17 cellular contexts compared by ENCODE assay signal in genomic region chrX:2348225-2348624, GRCh38.
DNase-seq lines count a peak whose midpoint lies in the region; ATAC-seq and TF ChIP-seq lines count a peak whose summit lies in the region.
"Had no signal": no experiment of that assay in that cellular context is flagged by ENCODE, and none has a peak within 500 bp of the region (broad histone marks: within the 10 kb centered on the region; RNA-seq: fewer than 3 reads in every experiment).

No MANE protein-coding gene starts in this region.

- no peaks in the 10 kb centered on the region for H3K79me2 ChIP-seq in H9 (ENCODE audit: insufficient read depth, low read length)
- H3K79me2 ChIP-seq in neural progenitor cell (ENCODE audit: low read depth): peaks cover 5% of the 10 kb centered on the region

- H3F3A ChIP-seq in neural progenitor cell (ENCODE audit: low read depth): peaks cover 12% of the 10 kb centered on the region

- H3K56ac ChIP-seq in H9 (ENCODE audit: insufficient read length, low read depth, low read length): no peak overlapping the region

- DNase-seq in right atrium auricular region (ENCODE audit: low spot score) (no peak), heart left ventricle (no peak), H9 (no peak), neural progenitor cell (ENCODE audit: low spot score) (peak; percentile 77), dedifferentiated amniotic fluid mesenchymal stem cell (ENCODE audit: extremely low spot score) (no peak), SIG-M5 (lab: John Stamatoyannopoulos, UW) (no peak)
- no peak for DNase-seq in effector CD4-positive, alpha-beta T cell
- DNase-seq: 8988T; C1 segment of cervical spinal cord; CD4-positive, alpha-beta memory T cell; COR-L47; DMS153; DND-41; GOT3; HCEC 1CT had no signal

- peaks cover 7% of the 10 kb centered on the region in 2 experiments; a peak in 3 of 4 replicates for H3K4me1 Mint-ChIP-seq in H9
- H3K4me1 Mint-ChIP-seq in neural progenitor cell: peaks cover 19% of the 10 kb centered on the region

- H3K9me3 ChIP-seq in right atrium auricular region (no peaks in the 10 kb centered on the region), heart left ventricle (peaks cover 0 to 7% (median 0%) of the 10 kb centered on the region in 12 donors), H9 (ENCODE audit: control insufficient read depth, low read depth, low read length) (no peaks in the 10 kb centered on the region), ectodermal cell (ENCODE audit: control insufficient read depth, low read length) (no peaks in the 10 kb centered on the region), neural progenitor cell (ENCODE audit: low read depth) (no peaks in the 10 kb centered on the region)
- H3K9me3 ChIP-seq: A549 had no signal

- ATAC-seq in heart left ventricle: no peak
- ATAC-seq: A549 had no signal

- no peak overlapping the region for H2AK5ac ChIP-seq in H9 (ENCODE audit: insufficient read length, low read length)

- no peak overlapping the region for H2BK20ac ChIP-seq in H9 (ENCODE audit: low read depth, low read length, poor library complexity, severe bottlenecking)

- no peak overlapping the region for H3T11ph ChIP-seq in H9 (ENCODE audit: low read length)

- H3K4ac ChIP-seq in H9 (ENCODE audit: low read depth, low read length): no peak overlapping the region

- H3K27me3 ChIP-seq in right atrium auricular region: no peaks in the 10 kb centered on the region
- H3K27me3 ChIP-seq in heart left ventricle: no peaks in the 10 kb centered on the region
- no peaks in the 10 kb centered on the region for H3K27me3 ChIP-seq in H9 (ENCODE audit: insufficient read depth, low read length)
- no peaks in the 10 kb centered on the region for H3K27me3 ChIP-seq in ectodermal cell (ENCODE audit: control insufficient read depth, insufficient read depth, low read length, poor library complexity, severe bottlenecking)
- H3K27me3 ChIP-seq in neural progenitor cell: no peaks in the 10 kb centered on the region

- H3K27ac Mint-ChIP-seq in H9: peak overlapping the region; percentile 27 to 81 (median 37); a peak in 2 of 7 replicates
- H3K27ac Mint-ChIP-seq in neural progenitor cell: peak overlapping the region; percentile 94
- H3K27ac Mint-ChIP-seq: CD4-positive, alpha-beta memory T cell had no signal

- H4K20me1 ChIP-seq in H9 (ENCODE audit: control insufficient read depth, insufficient read depth, insufficient read length): no peaks in the 10 kb centered on the region
- peaks cover 19% of the 10 kb centered on the region for H4K20me1 ChIP-seq in neural progenitor cell (ENCODE audit: low read depth)

- WGBS in heart left ventricle, 4 donors: 83 to 90% (median 84%) methylated on average over 5 of the region's 5 CpGs
- no CpG with 5 or more reads among the region's 5 CpGs for WGBS in H9 (ENCODE audit: extremely low coverage, insufficient read length, low lambda C conversion rate)
- 21 to 23% methylated on average over 5 of the region's 5 CpGs for WGBS in ectodermal cell, 2 experiments

- H3K4me1 ChIP-seq in right atrium auricular region (peaks cover 0 to 17% of the 10 kb centered on the region in 2 donors), heart left ventricle (peaks cover 0 to 16% (median 7%) of the 10 kb centered on the region in 12 donors), H9 (ENCODE audit: insufficient read depth, low read length) (no peaks in the 10 kb centered on the region), ectodermal cell (ENCODE audit: control insufficient read depth, insufficient read depth, low read length) (peaks cover 11% of the 10 kb centered on the region), neural progenitor cell (peaks cover 10% of the 10 kb centered on the region)

- no peak for TF ChIP-seq CTCF in right atrium auricular region (IDR thresholded peaks at IDR 0.05)
- no peak for TF ChIP-seq CTCF in heart left ventricle (IDR thresholded peaks at IDR 0.05)
- no peak for TF ChIP-seq CTCF in H9 (conservative IDR thresholded peaks at IDR 0.05)
- TF ChIP-seq CTCF in neural progenitor cell (IDR thresholded peaks at IDR 0.05): no peak

- H3K18ac ChIP-seq in H9 (ENCODE audit: insufficient read length, low read depth, low read length): no peak overlapping the region

- no peak overlapping the region for H3K14ac ChIP-seq in H9 (ENCODE audit: insufficient read depth, low read length)

- H3K23ac ChIP-seq in H9 (ENCODE audit: insufficient read length, low read depth, low read length): no peak overlapping the region

- intact Hi-C loops in heart left ventricle (cut with DNase I): loop anchor here in 2 of 10 donors (10.0 kb wide), 1 partner anchor 147 kb away; no protein-coding TSS in a partner anchor

- no peaks in the 10 kb centered on the region for H3K79me1 ChIP-seq in H9 (ENCODE audit: insufficient read depth, low read depth, low read length, poor library complexity, severe bottlenecking)

- H3K4me2 ChIP-seq in H9 (ENCODE audit: insufficient read depth, insufficient read length, low read length): no peak overlapping the region
- peak overlapping the region; percentile 40 for H3K4me2 ChIP-seq in neural progenitor cell
- H3K4me2 ChIP-seq: A549 had no signal

- H3K9me3 Mint-ChIP-seq in H9: peaks cover 3 to 12% of the 10 kb centered on the region in 2 experiments; a peak in 2 of 5 replicates
- peaks cover 16% of the 10 kb centered on the region for H3K9me3 Mint-ChIP-seq in neural progenitor cell

- no peaks in the 10 kb centered on the region for H3K36me3 ChIP-seq in right atrium auricular region
- H3K36me3 ChIP-seq in heart left ventricle: no peaks in the 10 kb centered on the region
- H3K36me3 ChIP-seq in ectodermal cell (ENCODE audit: control insufficient read depth, insufficient read depth, low read length): no peaks in the 10 kb centered on the region
- H3K36me3 ChIP-seq in neural progenitor cell: no peaks in the 10 kb centered on the region

- H2BK12ac ChIP-seq in H9 (ENCODE audit: insufficient read length, low read depth, low read length): no peak overlapping the region

- no peak overlapping the region for H3K4me3 Mint-ChIP-seq in H9
- no peak overlapping the region for H3K4me3 Mint-ChIP-seq in neural progenitor cell
- H3K4me3 Mint-ChIP-seq: CD4-positive, alpha-beta memory T cell had no signal

- no peak overlapping the region for H2BK15ac ChIP-seq in H9 (ENCODE audit: low read depth, low read length)

- no peak overlapping the region for H2BK5ac ChIP-seq in H9 (ENCODE audit: insufficient read length, low read length)

- H2BK120ac ChIP-seq in H9 (ENCODE audit: low read depth, low read length, poor library complexity, severe bottlenecking): no peak overlapping the region

- no peak overlapping the region for H4K8ac ChIP-seq in H9 (replicated peaks; ENCODE audit: insufficient read length, low read depth, low read length)

- peaks cover 29 to 50% (median 49%) of the 10 kb centered on the region in 3 experiments for H3K36me3 Mint-ChIP-seq in H9 (ENCODE audit: insufficient read depth in 1 of 3, low read depth in 3 of 3)
- peaks cover 42% of the 10 kb centered on the region for H3K36me3 Mint-ChIP-seq in neural progenitor cell

- H2AFZ ChIP-seq in H9 (ENCODE audit: low read length) (no peak overlapping the region), neural progenitor cell (replicated peaks) (no peak overlapping the region)

- TF ChIP-seq POLR2A in heart left ventricle (IDR thresholded peaks at IDR 0.05): no peak

- no peak overlapping the region for H4K5ac ChIP-seq in H9 (ENCODE audit: insufficient read length, low read depth, low read length)

- H3K9ac ChIP-seq in H9 (ENCODE audit: extremely low read depth, insufficient read length, low read length) (no peak overlapping the region), neural progenitor cell (no peak overlapping the region)

- no peak overlapping the region for H3K4me3 ChIP-seq in right atrium auricular region
- H3K4me3 ChIP-seq in heart left ventricle: no peak overlapping the region
- no peak overlapping the region for H3K4me3 ChIP-seq in ectodermal cell (ENCODE audit: insufficient read depth, low read depth, low read length)
- no peak overlapping the region for H3K4me3 ChIP-seq in neural progenitor cell
- H3K4me3 ChIP-seq: A549 had no signal

- H3K27ac ChIP-seq in right atrium auricular region (peak overlapping the region; percentile 8 to 49), heart left ventricle (peak overlapping the region in 1 of 12 donors; percentile 22), H9 (ENCODE audit: insufficient read length, low read depth, low read length) (no peak overlapping the region), ectodermal cell (ENCODE audit: insufficient read depth, low read depth, low read length, poor library complexity, severe bottlenecking) (peak overlapping the region; percentile 55), neural progenitor cell (no peak overlapping the region)
- H3K27ac ChIP-seq: A549 had no signal

- no peaks in the 10 kb centered on the region for H3K23me2 ChIP-seq in H9 (ENCODE audit: insufficient read length, low read depth, low read length, poor library complexity, severe bottlenecking)

- H3K27me3 Mint-ChIP-seq in H9 (ENCODE audit: low read depth) (no peaks in the 10 kb centered on the region), neural progenitor cell (ENCODE audit: insufficient read depth, low read depth) (peaks cover 4% of the 10 kb centered on the region)
- H3K27me3 Mint-ChIP-seq: CD4-positive, alpha-beta memory T cell had no signal

- H4K91ac ChIP-seq in H9 (ENCODE audit: insufficient read length, low read depth, low read length): no peak overlapping the region

Comparison
In these comparisons a context has a peak if more than half of its experiments do, and no peak if none do; other contexts are left out.
1. H3K27ac ChIP-seq: peak in right atrium auricular region (2 of 2) and ectodermal cell (single experiment); none in H9 (single experiment) and neural progenitor cell (single experiment).